7 cellular contexts compared by ENCODE assay signal in genomic region chr22:38375005-38375404, GRCh38. TPM values are rescaled to one million over a fixed set of nuclear protein-coding genes. Genes with fewer than 3 reads are reported as not detected.
A peak's percentile ranks its signal among the peaks of the same experiment; 100 is the strongest.
DNase-seq lines count a peak whose midpoint lies in the region; ATAC-seq, FAIRE-seq and TF ChIP-seq lines count a peak whose summit lies in the region.
"Not testable (repeated sequence)": the region's sequence is repeated elsewhere in the genome, so short reads cannot be mapped to it uniquely, and the experiment has no call there.

No MANE protein-coding gene starts in this region.

- peak overlapping the region; percentile 97 for H3K27ac Mint-ChIP-seq in memory B cell
- peak overlapping the region; percentile 94 to 97 for H3K27ac Mint-ChIP-seq in natural killer cell treated with Interleukin-12 subunit alpha and Interleukin-12 subunit beta and Interleukin-15 and Interleukin-18, amount 100 ng/mL, for 72 hours

- peaks cover 39% of the 10 kb centered on the region for H3K4me1 Mint-ChIP-seq in memory B cell
- peaks cover 60 to 67% of the 10 kb centered on the region in 2 donors for H3K4me1 Mint-ChIP-seq in natural killer cell treated with Interleukin-12 subunit alpha and Interleukin-12 subunit beta and Interleukin-15 and Interleukin-18, amount 100 ng/mL, for 72 hours (ENCODE audit: low read depth in 2 of 2)

- DNase-seq in GM12865 (ENCODE audit: low read depth) (peak; percentile 36), MM.1S (peak; percentile 44), RPMI8226 (peak; percentile 57)
- not testable (repeated sequence) for DNase-seq in K562 (ENCODE audit: extremely low read depth in 1 of 4, low spot score in 3 of 4); memory B cell (ENCODE audit: low spot score in 2 of 2); natural killer cell treated with Interleukin-12 subunit alpha and Interleukin-12 subunit beta and Interleukin-15 and Interleukin-18, amount 100 ng/mL, for 72 hours (ENCODE audit: low spot score)

- not testable (repeated sequence) for H3K9me3 Mint-ChIP-seq in memory B cell
- peaks cover 13% of the 10 kb centered on the region for H3K9me3 Mint-ChIP-seq in natural killer cell treated with Interleukin-12 subunit alpha and Interleukin-12 subunit beta and Interleukin-15 and Interleukin-18, amount 100 ng/mL, for 72 hours

- in situ Hi-C loops in K562 (cut with MboI) = not testable (repeated sequence)

- POLR2A ChIA-PET in K562 (lab: Yijun Ruan, JAX) = not testable (repeated sequence)

- peaks cover 15% of the 10 kb centered on the region for H3F3A ChIP-seq in MM.1S (ENCODE audit: insufficient read depth, low read length)

- not testable (repeated sequence) for H2AFZ ChIP-seq in MM.1S (ENCODE audit: low read length); K562 (ENCODE audit: low read depth, low read length)

- intact Hi-C loops in K562 (cut with micrococcal nuclease) = not testable (repeated sequence)

- peaks cover 38% of the 10 kb centered on the region for H3K79me2 ChIP-seq in MM.1S (ENCODE audit: low read length)
- H3K79me2 ChIP-seq in K562 (ENCODE audit: control insufficient read depth, insufficient read depth, low read length) = not testable (repeated sequence)

- TF ChIP-seq POLR2A in K562 (conservative IDR thresholded peaks at IDR 0.05) = not testable (repeated sequence)

- not testable (repeated sequence) for H3K36me3 ChIP-seq in BLaER1; MM.1S (replicated peaks; ENCODE audit: insufficient read depth, low read length); K562 (ENCODE audit: control insufficient read depth, insufficient read depth, low read length)

- not testable (repeated sequence) for H3K27me3 Mint-ChIP-seq in memory B cell; natural killer cell treated with Interleukin-12 subunit alpha and Interleukin-12 subunit beta and Interleukin-15 and Interleukin-18, amount 100 ng/mL, for 72 hours

- H4K20me1 ChIP-seq in BLaER1; MM.1S (ENCODE audit: insufficient read depth, low read length); K562 (replicated peaks; ENCODE audit: control insufficient read depth, insufficient read depth, low read length): not testable (repeated sequence)

- peaks cover 14% of the 10 kb centered on the region for H3K9me3 ChIP-seq in BLaER1
- not testable (repeated sequence) for H3K9me3 ChIP-seq in MM.1S (replicated peaks; ENCODE audit: insufficient read depth, low read length); K562 (replicated peaks; ENCODE audit: control insufficient read depth, insufficient read depth, low read depth, low read length)

- H3K4me2 ChIP-seq in BLaER1 = peak overlapping the region; percentile 72
- H3K4me2 ChIP-seq in MM.1S (ENCODE audit: low read depth, low read length) = peak overlapping the region; percentile 33; the same call in 1 of the 2 replicates
- not testable (repeated sequence) for H3K4me2 ChIP-seq in K562 (ENCODE audit: insufficient read depth, low read length)

- H3K9me1 ChIP-seq in K562 (ENCODE audit: control insufficient read depth, insufficient read depth, low read length) = not testable (repeated sequence)

- not testable (repeated sequence) for H3K27me3 ChIP-seq in BLaER1; MM.1S (replicated peaks; ENCODE audit: insufficient read depth, low read length); K562 (ENCODE audit: control insufficient read depth in 2 of 2, insufficient read depth in 2 of 2, low read length in 2 of 2)

- H3K27ac ChIP-seq in BLaER1 = peak overlapping the region; percentile 54
- peak overlapping the region; percentile 94; the same call in 1 of the 2 replicates for H3K27ac ChIP-seq in MM.1S (ENCODE audit: low read length)
- H3K27ac ChIP-seq in K562 (ENCODE audit: extremely low read depth, low read depth, low read length) = not testable (repeated sequence)

- not testable (repeated sequence) for BruUV-seq in K562 (replicated peaks; lab: Mats Ljungman, UMichigan)

- FAIRE-seq in K562 (lab: Jason Lieb, UNC) = not testable (repeated sequence)

- not testable (repeated sequence) for ATAC-seq in K562; memory B cell (ENCODE audit: low read depth); natural killer cell treated with Interleukin-12 subunit alpha and Interleukin-12 subunit beta and Interleukin-15 and Interleukin-18, amount 100 ng/mL, for 72 hours

- not testable (repeated sequence) for TF ChIP-seq CTCF in GM12865 (IDR thresholded peaks at IDR 0.05; ENCODE audit: insufficient read depth, low read depth, low read length, missing control alignments); MM.1S (IDR thresholded peaks at IDR 0.05; ENCODE audit: low read length); K562 (IDR thresholded peaks at IDR 0.05 in 2 of 3, conservative IDR thresholded peaks at IDR 0.05 in 1 of 3; ENCODE audit: insufficient read depth in 2 of 3, low read depth in 1 of 3, low read length in 3 of 3)

- H3K4me1 ChIP-seq in BLaER1 (peaks cover 31% of the 10 kb centered on the region), MM.1S (ENCODE audit: low read length) (peaks cover 24% of the 10 kb centered on the region)
- H3K4me1 ChIP-seq in K562 (replicated peaks in 1 of 2; ENCODE audit: control insufficient read depth in 2 of 2, insufficient read depth in 2 of 2, low read length in 2 of 2) = not testable (repeated sequence)

- peak overlapping the region; percentile 17 for H3K4me3 Mint-ChIP-seq in memory B cell
- H3K4me3 Mint-ChIP-seq in natural killer cell treated with Interleukin-12 subunit alpha and Interleukin-12 subunit beta and Interleukin-15 and Interleukin-18, amount 100 ng/mL, for 72 hours = peak overlapping the region; percentile 76

- H3K9ac ChIP-seq in BLaER1; MM.1S (ENCODE audit: low read length); K562 (ENCODE audit: insufficient read depth in 1 of 2, low read depth in 2 of 2, low read length in 2 of 2): not testable (repeated sequence)

- H3K9me2 ChIP-seq in MM.1S (replicated peaks; ENCODE audit: insufficient read depth, low read length) = not testable (repeated sequence)

- not testable (repeated sequence) for TF ChIP-seq EP300 in K562 (IDR thresholded peaks at IDR 0.05; ENCODE audit: low read length)

- not testable (repeated sequence) for TF ChIP-seq RAD21 in K562 (CRISPR knock-in tag; conservative IDR thresholded peaks at IDR 0.05 in 1 of 2, IDR thresholded peaks at IDR 0.05 in 1 of 2)

- not testable (repeated sequence) for H3K4me3 ChIP-seq in BLaER1; GM12865 (ENCODE audit: low read depth, low read length); MM.1S (ENCODE audit: low read length); K562

- CTCF ChIA-PET in K562 (lab: Yijun Ruan, JAX; ENCODE audit: low intra/inter-chr PET ratio) = not testable (repeated sequence)

- H3K36me3 Mint-ChIP-seq in memory B cell = peaks cover 37% of the 10 kb centered on the region
- H3K36me3 Mint-ChIP-seq in natural killer cell treated with Interleukin-12 subunit alpha and Interleukin-12 subunit beta and Interleukin-15 and Interleukin-18, amount 100 ng/mL, for 72 hours = peaks cover 49% of the 10 kb centered on the region

TF ChIP-seq in K562, 482 proteins besides CTCF, POLR2A, EP300 and RAD21:
- peak; percentile 53 for TF ChIP-seq NFIC (IDR thresholded peaks at IDR 0.05)

RNA-seq across cellular contexts. Expression of gene CSNK1E, which starts 57.8 kb away (rescaled TPM):
- 112 and 292 TPM in 2 replicates for total RNA-seq in K562 (2011; cell fraction: chromatin; rRNA removed; ENCODE audit: low replicate concordance)
- total RNA-seq in K562 (2011; cell fraction: nucleolus; rRNA removed) = 149 and 193 TPM in 2 replicates
- total RNA-seq in K562 (2011; cell fraction: nucleoplasm; rRNA removed) = 126 and 139 TPM in 2 replicates
- total RNA-seq in K562 (2014; rRNA removed) (41.3 and 55.7 TPM in 2 replicates), K562 (2014; rRNA removed; fragmentation: Illumina TruSeq; extraction: Trizol) (18.0 and 22.5 TPM in 2 replicates), K562 (2015; rRNA removed; fragmentation: Illumina TruSeq; extraction: Trizol) (33.1 and 34.4 TPM in 2 replicates), K562 (2021) (61.0 and 62.8 TPM in 2 replicates)
- polyA plus RNA-seq in K562 (2011; rRNA removed) (64.0 and 77.0 TPM in 2 replicates), K562 (2014; fragmentation: Illumina TruSeq; extraction: Trizol) (64.0 and 73.3 TPM in 2 replicates), K562 (2014; fragmentation: Nextera tagmentation; extraction: Ambion mirVana) (1 to 10 TPM; 2.7 to 3.8 TPM), K562 (2014; rRNA removed) (65.6 and 70.0 TPM in 2 replicates)
- polyA plus RNA-seq in K562 (2011; cell fraction: cytosol; rRNA removed) = 83.0 and 121 TPM in 2 replicates
- 148 and 215 TPM in 2 replicates for polyA plus RNA-seq in K562 (2011; cell fraction: nucleus; rRNA removed)
- polyA plus RNA-seq in K562 (2012) = 34.2 and 69.8 TPM in 2 replicates
- 36.0 and 61.3 TPM in 2 replicates for polyA minus RNA-seq in K562 (2011; rRNA and poly(A)+ RNA removed)
- polyA minus RNA-seq in K562 (2011; cell fraction: cytosol; rRNA and poly(A)+ RNA removed) = 48.1 and 53.3 TPM in 2 replicates
- 48.2 and 49.9 TPM in 2 replicates for polyA minus RNA-seq in K562 (2011; cell fraction: nucleus; rRNA and poly(A)+ RNA removed)
- 100 to 1,000 TPM; 107 to 156 TPM for total RNA-seq in natural killer cell treated with Interleukin-12 subunit alpha and Interleukin-12 subunit beta and Interleukin-15 and Interleukin-18, amount 100 ng/mL, for 72 hours
